In the genomic region with DNA sequence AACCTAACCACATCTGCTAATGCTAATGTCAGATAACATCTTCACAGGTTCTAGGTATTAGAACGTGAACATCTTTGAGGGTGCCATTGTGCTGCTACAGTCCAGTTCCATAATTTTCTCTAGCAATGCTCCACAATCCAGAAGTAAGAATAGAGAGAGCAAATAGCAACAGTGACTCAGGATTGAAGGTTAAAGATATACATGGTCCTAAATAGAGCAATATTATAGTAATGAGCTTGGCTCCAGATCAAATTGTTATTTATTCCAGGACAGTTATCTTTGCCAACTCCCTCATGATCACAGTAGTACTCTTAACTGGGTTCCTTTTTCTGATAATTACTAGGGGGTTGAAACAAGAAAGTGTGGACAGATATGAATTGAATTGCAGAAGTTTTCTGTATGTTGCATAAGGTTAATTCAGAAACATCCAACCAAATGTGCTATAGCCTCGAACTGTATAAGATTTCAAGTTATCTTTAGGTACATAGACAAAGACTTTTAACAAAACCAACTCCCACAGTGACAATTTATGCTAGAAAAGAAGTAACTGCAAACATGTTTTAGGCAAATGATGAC, we compare ENCODE assay signal across 24 cellular contexts. TPM values are rescaled to one million over a fixed set of nuclear protein-coding genes. Genes with fewer than 3 reads are reported as not detected.
"Had no signal": no experiment of that assay in that cellular context is flagged by ENCODE, and none has a peak within 500 bp of the region (broad histone marks: within the 10 kb centered on the region; RNA-seq: fewer than 3 reads in every experiment).

No MANE protein-coding gene starts in this region.

- H3K27ac ChIP-seq: SJCRH30, SK-N-MC, WERI-Rb-1 had no signal

- FAIRE-seq: bronchial epithelial cell, TTC549 had no signal

- H3K27me3 ChIP-seq: SJCRH30 had no signal

- H3K4me3 ChIP-seq: SJCRH30, SK-N-MC had no signal

- H3K36me3 ChIP-seq: SJCRH30, WERI-Rb-1 had no signal

- DNase-seq: activated CD4-positive, alpha-beta T cell treated with anti-CD3 and anti-CD28 coated beads, Interleukin-2, amount 10 ng/mL, durations not matched to agents 24 days and 14 days; activated CD4-positive, alpha-beta T cell treated with anti-CD3 and anti-CD28 coated beads, Interleukin-2, amount 50 U/mL, for 48 hours; activated CD4-positive, CD25-positive, alpha-beta regulatory T cell; activated CD8-positive, alpha-beta T cell treated with anti-CD3 and anti-CD28 coated beads, Interleukin-2, amount 10 ng/mL, durations not matched to agents 7 days and 5 days; activated gamma-delta T cell; activated naive CD4-positive, alpha-beta T cell treated with anti-CD3 and anti-CD28 coated beads, Interleukin-2, amount 10 ng/mL, durations not matched to agents 7 days and 5 days; activated naive CD8-positive, alpha-beta T cell treated with anti-CD3 and anti-CD28 coated beads, Interleukin-2, amount 50 U/mL, for 24 hours; activated T-cell treated with anti-CD3 and anti-CD28 coated beads, Interleukin-2, amount 50 U/mL, for 24 hours; anterior cingulate cortex; caudate nucleus; cerebellar nuclear complex; NCI-H1092 treated with DMSO at 0.1 percent for 48 hours; NCI-H187 treated with DMSO at 0.1 percent for 48 hours; NCI-H2171 treated with DMSO at 0.1 percent for 48 hours; NCI-H2227 treated with DMSO at 0.1 percent for 48 hours; NCI-H446; NCI-H524; SHP77; SJCRH30; WERI-Rb-1 had no signal

- H3K9me3 ChIP-seq: SJCRH30 had no signal

- H3K4me1 ChIP-seq: SJCRH30 had no signal

- ATAC-seq: activated CD8-positive, alpha-beta T cell treated with anti-CD3 and anti-CD28 coated beads, Interleukin-2, amount 10 ng/mL, durations not matched to agents 7 days and 5 days; activated naive CD8-positive, alpha-beta T cell treated with anti-CD3 and anti-CD28 coated beads, Interleukin-2, amount 50 U/mL, for 24 hours had no signal

RNA-seq across cellular contexts. Expression of a gene that starts 11.9 kb away (rescaled TPM):
- total RNA-seq: OCI-LY7 had no signal
